ENCODE assay signal across 21 cellular contexts in the genomic region with DNA sequence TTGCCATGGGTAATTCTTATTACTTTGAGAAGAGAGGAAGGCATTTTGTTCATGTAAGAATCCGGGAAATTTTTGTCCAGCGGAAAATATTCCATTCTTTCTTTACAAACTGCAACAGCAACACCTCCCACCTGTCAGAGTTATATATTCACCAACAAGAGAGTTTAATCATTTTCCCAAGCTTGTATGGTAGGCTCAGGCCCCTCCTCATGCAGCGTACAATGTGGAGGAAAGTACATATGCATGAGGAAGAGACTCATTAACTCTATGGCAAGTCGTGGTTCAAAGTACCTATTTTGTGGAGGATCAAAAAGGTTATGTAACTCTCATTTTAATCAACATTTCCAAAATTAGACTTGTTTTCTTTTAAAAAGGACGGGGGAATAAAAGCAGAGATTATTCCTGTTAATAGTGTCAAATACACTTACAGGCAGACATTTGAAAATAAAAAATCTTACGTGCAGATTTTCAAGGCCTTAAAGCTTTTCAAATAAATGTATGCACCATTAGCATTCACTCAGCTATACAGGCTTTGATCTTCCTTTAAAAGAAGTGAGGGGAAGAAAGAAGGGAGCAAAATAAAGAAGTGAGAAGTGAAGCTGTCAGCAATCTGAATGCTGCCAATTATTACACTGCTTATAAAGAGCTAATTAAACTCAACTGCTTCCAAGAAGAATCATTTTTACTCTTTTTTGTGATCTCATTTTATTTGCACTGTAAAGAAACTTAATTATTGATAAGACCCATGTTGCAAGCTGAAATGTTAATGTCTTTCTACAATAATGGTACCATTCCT.
A peak's percentile ranks its signal among the peaks of the same experiment; 100 is the strongest.
DNase-seq lines count a peak whose midpoint lies in the region; ATAC-seq, FAIRE-seq and TF ChIP-seq lines count a peak whose summit lies in the region.
"Had no signal": no experiment of that assay in that cellular context is flagged by ENCODE, and none has a peak within 500 bp of the region (broad histone marks: within the 10 kb centered on the region; RNA-seq: fewer than 3 reads in every experiment).

No MANE protein-coding gene starts in this region.

- no peak overlapping the region for H2BK5ac ChIP-seq in neuronal stem cell (ENCODE audit: low read length)

- H3K4me1 ChIP-seq in body of pancreas = peaks cover 8% of the 10 kb centered on the region
- H3K4me1 ChIP-seq in neuronal stem cell (ENCODE audit: control insufficient read depth in 2 of 2, insufficient read depth in 1 of 2, low read depth in 1 of 2, low read length in 2 of 2) = peaks cover 0 to 4% of the 10 kb centered on the region in 2 donors
- H3K4me1 ChIP-seq: A549 had no signal

- TF ChIP-seq CTCF in Calu3 (IDR thresholded peaks at IDR 0.05; ENCODE audit: unreplicated experiment) = no peak
- no peak for TF ChIP-seq CTCF in body of pancreas (IDR thresholded peaks at IDR 0.05)

- peak overlapping the region; percentile 96 for H3K27ac Mint-ChIP-seq in Calu3 (ENCODE audit: unreplicated experiment)
- H3K27ac Mint-ChIP-seq: CD4-positive, CD25-positive, alpha-beta regulatory T cell; GM23338; HFFc6 had no signal

- DNase-seq in Calu3 (peak; percentile 28), body of pancreas (peak in 1 of 4 donors; percentile 5), left lobe of liver (ENCODE audit: low spot score) (no peak), neuronal stem cell (ENCODE audit: low spot score) (no peak), HTR-8/SVneo (ENCODE audit: insufficient read length, low spot score) (no peak), HCEC 1CT (no peak)
- DNase-seq in effector CD4-positive, alpha-beta T cell = no peak
- DNase-seq: CD4-positive, CD25-positive, alpha-beta regulatory T cell; DND-41; GDM1; HFFc6; KG1; NCI-H1092; NCI-H1694 treated with DMSO at 0.1 percent for 48 hours; NCI-H446; NCI-H748 treated with DMSO at 0.1 percent for 48 hours; PC-9 had no signal

- CTCF ChIA-PET in Calu3 (lab: Charles Lee) = interaction anchor here (0.9 kb wide), 1 partner anchor 205 kb away, joined by 3 read pairs; the partner anchor contains the start of gene FAT4

- H3K4ac ChIP-seq in neuronal stem cell (ENCODE audit: low read length) = no peak overlapping the region

- BruUV-seq in Calu3 (replicated peaks; lab: Mats Ljungman, UMichigan) = no TSS peak

- no peak overlapping the region for H3K18ac ChIP-seq in neuronal stem cell (ENCODE audit: low read length)

- H3K4me3 Mint-ChIP-seq in Calu3 (ENCODE audit: low read depth, unreplicated experiment) = peak overlapping the region; percentile 51
- H3K4me3 Mint-ChIP-seq: CD4-positive, CD25-positive, alpha-beta regulatory T cell; GM23338; HFFc6 had no signal

- H4K91ac ChIP-seq in neuronal stem cell (ENCODE audit: low read depth, low read length, poor library complexity) = no peak overlapping the region

- no peak overlapping the region for H2AK5ac ChIP-seq in neuronal stem cell (ENCODE audit: low read depth, low read length)

- ATAC-seq in body of pancreas = peak; percentile 35
- peak; percentile 57 for ATAC-seq in left lobe of liver
- ATAC-seq in GM21515 (IDR thresholded peaks at IDR 0.05; ENCODE audit: unreplicated experiment) = no peak
- ATAC-seq: A549, GM23338 had no signal

- H3K4me3 ChIP-seq in body of pancreas (no peak overlapping the region), neuronal stem cell (ENCODE audit: low read length in 2 of 2) (no peak overlapping the region)
- H3K4me3 ChIP-seq: A549, GM23338, PC-9 had no signal

- TF ChIP-seq POLR2A in body of pancreas (IDR thresholded peaks at IDR 0.05) = no peak

- no peak overlapping the region for H2BK12ac ChIP-seq in neuronal stem cell (ENCODE audit: low read length)

- no peak overlapping the region for H3K4me2 ChIP-seq in neuronal stem cell (ENCODE audit: insufficient read depth, low read length, poor library complexity, severe bottlenecking)
- H3K4me2 ChIP-seq: A549, GM23338, PC-9 had no signal

- H3K9me3 Mint-ChIP-seq in Calu3 (ENCODE audit: low read depth, unreplicated experiment) = peaks cover 3% of the 10 kb centered on the region
- H3K9me3 Mint-ChIP-seq: GM23338, HFFc6 had no signal

- H3K23ac ChIP-seq in neuronal stem cell (ENCODE audit: low read depth, low read length, poor library complexity) = no peak overlapping the region

- no peaks in the 10 kb centered on the region for H3K79me1 ChIP-seq in neuronal stem cell (ENCODE audit: low read depth, low read length)

- H3K9me3 ChIP-seq in body of pancreas (no peaks in the 10 kb centered on the region), neuronal stem cell (replicated peaks in 1 of 2; ENCODE audit: control insufficient read depth in 2 of 2, insufficient read depth in 1 of 2, low read depth in 1 of 2, low read length in 2 of 2) (no peaks in the 10 kb centered on the region)
- H3K9me3 ChIP-seq: A549 had no signal

- H3K36me3 ChIP-seq in body of pancreas (replicated peaks in 1 of 2; ENCODE audit: insufficient read depth in 1 of 2, low read depth in 2 of 2) = no peaks in the 10 kb centered on the region
- H3K36me3 ChIP-seq in neuronal stem cell (replicated peaks in 1 of 2; ENCODE audit: control insufficient read depth in 2 of 2, insufficient read depth in 2 of 2, low read length in 2 of 2) = no peaks in the 10 kb centered on the region

- intact Hi-C loops in Calu3 (cut with micrococcal nuclease; ENCODE audit: unreplicated experiment) (loop anchor here (1.0 to 2.0 kb wide), 2 partner anchors 205 to 215 kb away; partner anchors contain the start of gene FAT4), body of pancreas (cut with DNase I) (no loop called here)

- H3K27me3 ChIP-seq in body of pancreas (no peaks in the 10 kb centered on the region), neuronal stem cell (ENCODE audit: control insufficient read depth in 3 of 3, insufficient read depth in 3 of 3, low read depth in 1 of 3, low read length in 3 of 3) (no peaks in the 10 kb centered on the region)

- WGBS in body of pancreas, 2 donors = 20 to 21% methylated on average over 6 of the region's 6 CpGs
- no CpG with 5 or more reads among the region's 6 CpGs for WGBS in neuronal stem cell (ENCODE audit: extremely low coverage in 2 of 2, insufficient read length in 2 of 2, insufficient replicate concordance in 1 of 2), 2 donors

- H2BK15ac ChIP-seq in neuronal stem cell (ENCODE audit: low read length) = no peak overlapping the region

- H3K27ac ChIP-seq in body of pancreas (peak overlapping the region in 2 of 4 donors; percentile 3 to 4), neuronal stem cell (replicated peaks; ENCODE audit: low read length) (no peak overlapping the region)
- H3K27ac ChIP-seq: A549, HL-60, PC-9 had no signal

- no peak overlapping the region for H2BK120ac ChIP-seq in neuronal stem cell (ENCODE audit: low read depth, low read length)

- no peak overlapping the region for H4K8ac ChIP-seq in neuronal stem cell (ENCODE audit: low read depth, low read length)

- H3K27me3 Mint-ChIP-seq in Calu3 (ENCODE audit: unreplicated experiment) = no peaks in the 10 kb centered on the region
- H3K27me3 Mint-ChIP-seq: CD4-positive, CD25-positive, alpha-beta regulatory T cell had no signal

- no peak overlapping the region for H3K9ac ChIP-seq in neuronal stem cell (ENCODE audit: low read depth, low read length, poor library complexity)

- peak overlapping the region; percentile 30 for H2AFZ ChIP-seq in neuronal stem cell (ENCODE audit: low read length)
- H2AFZ ChIP-seq: GM23338, PC-9 had no signal

- no peak overlapping the region for H3K14ac ChIP-seq in neuronal stem cell (ENCODE audit: low read length)

- no peak for FAIRE-seq in HTR-8/SVneo (lab: Jason Lieb, UNC)
- FAIRE-seq: A549 had no signal

- peaks cover 37% of the 10 kb centered on the region for H3K4me1 Mint-ChIP-seq in Calu3 (ENCODE audit: low read depth, unreplicated experiment)
- H3K4me1 Mint-ChIP-seq: CD4-positive, CD25-positive, alpha-beta regulatory T cell had no signal

- H3K36me3 Mint-ChIP-seq in Calu3 (ENCODE audit: insufficient read depth, unreplicated experiment) = no peaks in the 10 kb centered on the region
- H3K36me3 Mint-ChIP-seq: CD4-positive, CD25-positive, alpha-beta regulatory T cell had no signal
